Comparison of ENCODE assay signal across 27 cellular contexts in genomic region chr4:14924945-14925344, GRCh38.
A peak's percentile ranks its signal among the peaks of the same experiment; 100 is the strongest.
DNase-seq lines count a peak whose midpoint lies in the region; ATAC-seq, FAIRE-seq and TF ChIP-seq lines count a peak whose summit lies in the region.
"Had no signal": no experiment of that assay in that cellular context is flagged by ENCODE, and none has a peak within 500 bp of the region (broad histone marks: within the 10 kb centered on the region; RNA-seq: fewer than 3 reads in every experiment).

No MANE protein-coding gene starts in this region.

- FAIRE-seq in GM12878 (lab: Jason Lieb, UNC), result no peak
- FAIRE-seq: TTC549 had no signal

- no peak overlapping the region for H3K9ac ChIP-seq in GM12878 (ENCODE audit: control insufficient read depth, insufficient read depth, low read length)

- no peaks in the 10 kb centered on the region for H3K9me3 Mint-ChIP-seq in activated CD4-positive, alpha-beta T cell treated with anti-CD3 and anti-CD28 coated beads, Interleukin-2, amount 10 ng/mL, durations not matched to agents 24 days and 14 days
- H3K9me3 Mint-ChIP-seq in CD8-positive, alpha-beta T cell, result no peaks in the 10 kb centered on the region
- H3K9me3 Mint-ChIP-seq: HFFc6 had no signal

- H3K36me3 Mint-ChIP-seq in activated CD4-positive, alpha-beta T cell treated with anti-CD3 and anti-CD28 coated beads, Interleukin-2, amount 10 ng/mL, durations not matched to agents 24 days and 14 days (ENCODE audit: low read depth), result no peaks in the 10 kb centered on the region
- H3K36me3 Mint-ChIP-seq in CD8-positive, alpha-beta T cell, result no peaks in the 10 kb centered on the region

- no peak for TF ChIP-seq CTCF in CD8-positive, alpha-beta T cell (IDR thresholded peaks at IDR 0.05)
- TF ChIP-seq CTCF in GM12878 (IDR thresholded peaks at IDR 0.05 in 2 of 3, conservative IDR thresholded peaks at IDR 0.05 in 1 of 3; ENCODE audit: control insufficient read depth in 2 of 3, extremely low read depth in 1 of 3, insufficient read depth in 1 of 3, low read depth in 3 of 3, low read length in 3 of 3) (no peak), mucosa of descending colon (IDR thresholded peaks at IDR 0.05) (no peak)

- SMC1A ChIA-PET in GM12878 (lab: Charles Lee; ENCODE audit: uncharacterized antibody, unreplicated experiment), result no interaction called here

- TF ChIP-seq POLR2A in GM12878 (IDR thresholded peaks at IDR 0.05; ENCODE audit: low read depth, low read length), result no peak

- H3K79me2 ChIP-seq in GM12878 (ENCODE audit: control insufficient read depth, insufficient read depth, low read length), result no peaks in the 10 kb centered on the region

- H3K4me1 ChIP-seq in CD8-positive, alpha-beta T cell (ENCODE audit: insufficient read depth, low read length), result no peaks in the 10 kb centered on the region
- H3K4me1 ChIP-seq in GM12878 (ENCODE audit: control insufficient read depth, insufficient read depth, low read length) (no peaks in the 10 kb centered on the region), mucosa of descending colon (ENCODE audit: low read depth) (no peaks in the 10 kb centered on the region)
- H3K4me1 ChIP-seq: esophagus squamous epithelium, stomach, transverse colon had no signal

- no peak for TF ChIP-seq EP300 in GM12878 (IDR thresholded peaks at IDR 0.05; ENCODE audit: borderline replicate concordance in 1 of 2, control insufficient read depth in 1 of 2, low read depth in 2 of 2, low read length in 2 of 2)

- no peak overlapping the region for H3K27ac Mint-ChIP-seq in activated CD4-positive, alpha-beta T cell treated with anti-CD3 and anti-CD28 coated beads, Interleukin-2, amount 10 ng/mL, durations not matched to agents 24 days and 14 days
- H3K27ac Mint-ChIP-seq in CD8-positive, alpha-beta T cell, result no peak overlapping the region
- H3K27ac Mint-ChIP-seq: HFFc6 had no signal

- in situ Hi-C loops in GM12878 (cut with MboI), result no loop called here

- intact Hi-C loops in activated CD4-positive, alpha-beta T cell treated with anti-CD3 and anti-CD28 coated beads, Interleukin-2, amount 10 ng/mL, durations not matched to agents 24 days and 14 days (cut with micrococcal nuclease), result loop anchor here (2.0 to 10.0 kb wide), 3 partner anchors 78 to 1270 kb away; partner anchors contain the start of gene CPEB2
- intact Hi-C loops in CD8-positive, alpha-beta T cell (cut with DNase I, micrococcal nuclease), result loop anchor here (5.0 kb wide), 2 partner anchors 77 to 82 kb away; partner anchors contain the start of gene CPEB2 (in 1 of the 2)
- intact Hi-C loops in GM12878 (cut with micrococcal nuclease; ENCODE audit: unreplicated experiment), result no loop called here
- intact Hi-C loops in mucosa of descending colon (cut with DNase I, micrococcal nuclease), result no loop called here

- H3K4me2 ChIP-seq in GM12878 (ENCODE audit: control insufficient read depth, insufficient read depth), result no peak overlapping the region

- H3K4me3 ChIP-seq in CD8-positive, alpha-beta T cell (ENCODE audit: low read depth, low read length), result no peak overlapping the region
- H3K4me3 ChIP-seq in GM12878 (no peak overlapping the region), mucosa of descending colon (no peak overlapping the region)
- H3K4me3 ChIP-seq: esophagus squamous epithelium, stomach, transverse colon had no signal

- H4K20me1 ChIP-seq in GM12878 (ENCODE audit: control insufficient read depth, insufficient read depth), result no peaks in the 10 kb centered on the region

- no peaks in the 10 kb centered on the region for H3K27me3 ChIP-seq in CD8-positive, alpha-beta T cell (ENCODE audit: insufficient read depth, low read length)
- H3K27me3 ChIP-seq in GM12878 (replicated peaks in 1 of 2; ENCODE audit: control insufficient read depth in 2 of 2, insufficient read depth in 2 of 2, low read length in 1 of 2), result no peaks in the 10 kb centered on the region
- H3K27me3 ChIP-seq: esophagus squamous epithelium, stomach, transverse colon had no signal

- peak; percentile 66 for DNase-seq in activated CD4-positive, alpha-beta T cell treated with anti-CD3 and anti-CD28 coated beads, Interleukin-2, amount 10 ng/mL, durations not matched to agents 24 days and 14 days
- no peak for DNase-seq in activated CD4-positive, alpha-beta T cell treated with anti-CD3 and anti-CD28 coated beads for 48 hours
- DNase-seq in CD8-positive, alpha-beta T cell, result no peak
- no peak for DNase-seq in GM12878 (ENCODE audit: low read depth, low spot score)
- DNase-seq in mucosa of descending colon, result no peak
- no peak for DNase-seq in MV-4-11 (lab: John Stamatoyannopoulos, UW)
- DNase-seq: 8988T; activated CD4-positive, CD25-positive, alpha-beta regulatory T cell treated with anti-CD3 and anti-CD28 coated beads, Interleukin-2, amount 50 U/mL, for 72 hours; activated gamma-delta T cell; AML-193; anterior cingulate cortex; DMS79; esophagus squamous epithelium; HFFc6; NCI-H1092 treated with DMSO at 0.1 percent for 48 hours; NCI-H2029; NCI-H2227 treated with DMSO at 0.1 percent for 48 hours; NCI-H774; stimulated activated CD4-positive, alpha-beta T cell treated with anti-CD3 and anti-CD28 coated beads, Interleukin-12 subunit alpha, Interleukin-12 subunit beta, amount 100 ng/mL, for 4 hours; stimulated activated CD4-positive, alpha-beta T cell treated with anti-CD3 and anti-CD28 coated beads, Interleukin-4, amount 100 ng/mL, for 4 hours; stomach; SW 1271; transverse colon had no signal

- POLR2A ChIA-PET in CD8-positive, alpha-beta T cell (lab: Charles Lee), result no interaction called here
- POLR2A ChIA-PET in GM12878 (lab: Charles Lee), result no interaction called here

- BruUV-seq in GM12878 (replicated peaks; lab: Mats Ljungman, UMichigan), result no TSS peak

- H3K4me1 Mint-ChIP-seq in activated CD4-positive, alpha-beta T cell treated with anti-CD3 and anti-CD28 coated beads, Interleukin-2, amount 10 ng/mL, durations not matched to agents 24 days and 14 days, result no peaks in the 10 kb centered on the region
- no peaks in the 10 kb centered on the region for H3K4me1 Mint-ChIP-seq in CD8-positive, alpha-beta T cell (ENCODE audit: low read depth)

- ATAC-seq in CD8-positive, alpha-beta T cell, result peak; percentile 28
- peak; percentile 49 for ATAC-seq in GM12878
- peak; percentile 40 for ATAC-seq in mucosa of descending colon
- no peak for ATAC-seq in HG03442 (IDR thresholded peaks at IDR 0.05; ENCODE audit: unreplicated experiment)
- no peak for ATAC-seq in HG03571 (IDR thresholded peaks at IDR 0.05; ENCODE audit: unreplicated experiment)
- ATAC-seq: Right ventricle myocardium inferior had no signal

- WGBS in GM12878 (ENCODE audit: insufficient coverage, insufficient replicate concordance, low lambda C conversion rate, missing lambda C conversion rate), result 22% methylated on average over 2 of the region's 2 CpGs

- H3K27ac ChIP-seq in CD8-positive, alpha-beta T cell (ENCODE audit: low read depth, low read length), result no peak overlapping the region
- H3K27ac ChIP-seq in GM12878 (ENCODE audit: control insufficient read depth, insufficient read depth), result no peak overlapping the region
- H3K27ac ChIP-seq: stomach, transverse colon had no signal

- RAD21 ChIA-PET in GM12878 (lab: Charles Lee; ENCODE audit: unreplicated experiment), result no interaction called here

- no peaks in the 10 kb centered on the region for H3K27me3 Mint-ChIP-seq in activated CD4-positive, alpha-beta T cell treated with anti-CD3 and anti-CD28 coated beads, Interleukin-2, amount 10 ng/mL, durations not matched to agents 24 days and 14 days
- H3K27me3 Mint-ChIP-seq in CD8-positive, alpha-beta T cell (ENCODE audit: low read depth), result no peaks in the 10 kb centered on the region

- no peaks in the 10 kb centered on the region for H3K36me3 ChIP-seq in CD8-positive, alpha-beta T cell (ENCODE audit: insufficient read depth, low read length)
- H3K36me3 ChIP-seq in GM12878 (ENCODE audit: control insufficient read depth in 2 of 2, insufficient read depth in 2 of 2, low read length in 1 of 2), result no peaks in the 10 kb centered on the region
- no peaks in the 10 kb centered on the region for H3K36me3 ChIP-seq in mucosa of descending colon (ENCODE audit: low read depth)
- H3K36me3 ChIP-seq: esophagus squamous epithelium, stomach, transverse colon had no signal

- no peak for TF ChIP-seq RAD21 in GM12878 (IDR thresholded peaks at IDR 0.05; ENCODE audit: insufficient read depth, low read depth, low read length)

- CTCF ChIA-PET in CD8-positive, alpha-beta T cell (lab: Charles Lee), result no interaction called here
- CTCF ChIA-PET in GM12878 (lab: Yijun Ruan, JAX), result no interaction called here

- no peaks in the 10 kb centered on the region for H3K9me3 ChIP-seq in CD8-positive, alpha-beta T cell (ENCODE audit: low read length)
- H3K9me3 ChIP-seq in GM12878 (replicated peaks; ENCODE audit: control insufficient read depth, insufficient read depth, low read length) (no peaks in the 10 kb centered on the region), mucosa of descending colon (no peaks in the 10 kb centered on the region)
- H3K9me3 ChIP-seq: esophagus squamous epithelium, stomach, transverse colon had no signal

- no peak overlapping the region for H2AFZ ChIP-seq in GM12878 (ENCODE audit: control insufficient read depth, low read depth, low read length)

- no peak overlapping the region for H3K4me3 Mint-ChIP-seq in activated CD4-positive, alpha-beta T cell treated with anti-CD3 and anti-CD28 coated beads, Interleukin-2, amount 10 ng/mL, durations not matched to agents 24 days and 14 days
- H3K4me3 Mint-ChIP-seq in CD8-positive, alpha-beta T cell, result no peak overlapping the region
- H3K4me3 Mint-ChIP-seq: HFFc6 had no signal

TF ChIP-seq in GM12878, 131 proteins besides CTCF, POLR2A, EP300 and RAD21:
- TF ChIP-seq SIX5 (IDR thresholded peaks at IDR 0.05; ENCODE audit: low read depth, low read length, severe bottlenecking) (no peak), YY1 (IDR thresholded peaks at IDR 0.05; ENCODE audit: low read depth, low read length) (no peak)

Comparison
In these comparisons a context has a peak if more than half of its experiments do, and no peak if none do; other contexts are left out.
1. ATAC-seq: peak in CD8-positive, alpha-beta T cell (single experiment), GM12878 (single experiment) and mucosa of descending colon (single experiment); none in HG03442 (single experiment) and HG03571 (single experiment).
2. intact Hi-C loops: an anchor here in activated CD4-positive, alpha-beta T cell treated with anti-CD3 and anti-CD28 coated beads, Interleukin-2, amount 10 ng/mL, durations not matched to agents 24 days and 14 days (2.0 to 10.0 kb wide) and CD8-positive, alpha-beta T cell (5.0 kb wide); none called in GM12878 and mucosa of descending colon.